ENCODE assay signal across 25 cellular contexts in genomic region chr10:25436431-25436830, GRCh38.
"Had no signal": no experiment of that assay in that cellular context is flagged by ENCODE, and none has a peak within 500 bp of the region (broad histone marks: within the 10 kb centered on the region; RNA-seq: fewer than 3 reads in every experiment).

No MANE protein-coding gene starts in this region.

- DNase-seq: activated B cell treated with CpG ODN at 0.5 μM for 24 hours; activated CD4-positive, alpha-beta memory T cell treated with anti-CD3 and anti-CD28 coated beads for 36 hours; activated CD4-positive, alpha-beta T cell treated with anti-CD3 and anti-CD28 coated beads for 4 hours; activated CD4-positive, alpha-beta T cell treated with anti-CD3 and anti-CD28 coated beads, Interleukin-2, amount 10 ng/mL, durations not matched to agents 24 days and 14 days; activated CD4-positive, alpha-beta T cell treated with anti-CD3 and anti-CD28 coated beads, Interleukin-2, amount 50 U/mL, for 1 hour; activated CD4-positive, alpha-beta T cell treated with anti-CD3 and anti-CD28 coated beads, Interleukin-2, amount 50 U/mL, for 4 hours; activated CD4-positive, CD25-positive, alpha-beta regulatory T cell treated with anti-CD3 and anti-CD28 coated beads, Interleukin-2, amount 50 U/mL, for 72 hours; activated CD8-positive, alpha-beta memory T cell treated with anti-CD3 and anti-CD28 coated beads, Interleukin-2, amount 50 U/mL, for 48 hours; activated CD8-positive, alpha-beta T cell treated with anti-CD3 and anti-CD28 coated beads for 36 hours; activated effector memory CD4-positive, alpha-beta T cell treated with Interleukin-2 at 50 U/mL for 16 hours; activated gamma-delta T cell; activated naive CD4-positive, alpha-beta T cell treated with anti-CD3 and anti-CD28 coated beads, Interleukin-2, amount 10 ng/mL, durations not matched to agents 7 days and 5 days; activated naive CD4-positive, alpha-beta T cell treated with Interleukin-2 at 50 U/mL for 16 hours; activated naive CD8-positive, alpha-beta T cell treated with anti-CD3 and anti-CD28 coated beads, Interleukin-2, amount 10 ng/mL, durations not matched to agents 7 days and 5 days; activated naive CD8-positive, alpha-beta T cell treated with anti-CD3 and anti-CD28 coated beads, Interleukin-2, amount 50 U/mL, for 24 hours; activated T-cell treated with anti-CD3 and anti-CD28 coated beads, Interleukin-2, amount 50 U/mL, for 24 hours; activated T-cell treated with anti-CD3 and anti-CD28 coated beads, Interleukin-2, amount 50 U/mL, for 48 hours; amygdala; anterior cingulate cortex; body of pancreas; brain microvascular endothelial cell; central memory CD4-positive, alpha-beta T cell; T-cell; T-helper 2 cell; T-helper 9 cell had no signal
